In the genomic region with DNA sequence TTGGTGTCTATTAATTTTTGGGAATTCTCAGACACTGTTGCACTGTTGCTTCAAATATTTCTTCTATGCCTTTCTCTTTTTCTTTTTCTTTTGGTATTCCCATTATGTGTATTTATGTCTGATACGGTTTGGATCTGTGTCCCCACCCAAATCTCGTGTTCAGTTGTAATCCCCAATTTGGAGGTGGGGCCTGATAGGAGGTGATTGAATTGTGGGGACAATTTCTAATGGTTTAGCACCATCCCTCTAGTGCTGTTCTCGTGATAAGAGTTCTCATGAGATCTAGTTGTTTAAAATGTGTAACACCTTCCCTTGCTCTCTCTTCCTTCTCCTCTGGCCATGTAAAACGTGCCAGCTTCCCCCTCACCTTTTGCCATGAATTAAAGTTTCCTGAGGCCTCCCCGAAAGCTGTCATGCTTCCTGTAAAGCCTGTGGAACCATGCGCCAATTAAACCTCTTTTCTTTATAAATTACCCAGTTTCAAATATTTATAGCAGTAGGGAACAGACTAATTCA, we compare ENCODE assay signal across 32 cellular contexts.
"Had no signal": no experiment of that assay in that cellular context is flagged by ENCODE, and none has a peak within 500 bp of the region (broad histone marks: within the 10 kb centered on the region; RNA-seq: fewer than 3 reads in every experiment).

No MANE protein-coding gene starts in this region.

- H3K27me3 Mint-ChIP-seq: activated CD4-positive, alpha-beta memory T cell treated with anti-CD3 and anti-CD28 coated beads for 36 hours; activated CD4-positive, alpha-beta T cell treated with anti-CD3 and anti-CD28 coated beads for 36 hours; activated CD4-positive, alpha-beta T cell treated with anti-CD3 and anti-CD28 coated beads, Interleukin-2, amount 10 ng/mL, durations not matched to agents 24 days and 14 days; activated CD8-positive, alpha-beta memory T cell treated with anti-CD3 and anti-CD28 coated beads, Interleukin-2, amount 10 ng/mL, durations not matched to agents 7 days and 5 days; activated naive CD8-positive, alpha-beta T cell; activated T-cell treated with anti-CD3 and anti-CD28 coated beads, Interleukin-2, amount 50 U/mL, for 24 hours; activated T-helper 17 cell treated with anti-CD3 and anti-CD28 coated beads, Interleukin-2, amount 50 U/mL, for 72 hours; T-cell had no signal

- H3K4me3 ChIP-seq: colonic mucosa had no signal

- H3K4me1 Mint-ChIP-seq: activated CD4-positive, alpha-beta T cell treated with anti-CD3 and anti-CD28 coated beads, Interleukin-2, amount 10 ng/mL, durations not matched to agents 24 days and 14 days had no signal

- H3K9me3 ChIP-seq: colonic mucosa had no signal

- H3K36me3 ChIP-seq: brain microvascular endothelial cell, colonic mucosa, WERI-Rb-1 had no signal

- H3K27ac Mint-ChIP-seq: activated CD4-positive, alpha-beta memory T cell treated with anti-CD3 and anti-CD28 coated beads for 36 hours; activated CD4-positive, alpha-beta T cell treated with anti-CD3 and anti-CD28 coated beads for 36 hours; activated CD4-positive, alpha-beta T cell treated with anti-CD3 and anti-CD28 coated beads, Interleukin-2, amount 10 ng/mL, durations not matched to agents 24 days and 14 days; activated CD8-positive, alpha-beta memory T cell treated with anti-CD3 and anti-CD28 coated beads, Interleukin-2, amount 10 ng/mL, durations not matched to agents 7 days and 5 days; activated CD8-positive, alpha-beta T cell treated with anti-CD3 and anti-CD28 coated beads, Interleukin-2, amount 10 ng/mL, durations not matched to agents 7 days and 5 days; activated naive CD8-positive, alpha-beta T cell; activated T-cell treated with anti-CD3 and anti-CD28 coated beads, Interleukin-2, amount 50 U/mL, for 24 hours; activated T-helper 17 cell treated with anti-CD3 and anti-CD28 coated beads, Interleukin-2, amount 50 U/mL, for 72 hours; endodermal cell; T-cell; T-helper 1 cell treated with Interleukin-12 subunit alpha and Interleukin-12 subunit beta and Interleukin-4 antibody, amounts not matched to agents 30 μg/mL and 1 μg/mL, for 36 hours; T-helper 2 cell treated with Interferon-gamma antibody and Interleukin-4, amounts not matched to agents 5 μg/mL and 100 μg/mL, for 36 hours had no signal

- H3K4me3 Mint-ChIP-seq: activated CD4-positive, alpha-beta memory T cell treated with anti-CD3 and anti-CD28 coated beads for 36 hours; activated CD4-positive, alpha-beta T cell treated with anti-CD3 and anti-CD28 coated beads for 36 hours; activated CD4-positive, alpha-beta T cell treated with anti-CD3 and anti-CD28 coated beads, Interleukin-2, amount 10 ng/mL, durations not matched to agents 24 days and 14 days; activated CD8-positive, alpha-beta memory T cell treated with anti-CD3 and anti-CD28 coated beads, Interleukin-2, amount 10 ng/mL, durations not matched to agents 7 days and 5 days; activated CD8-positive, alpha-beta T cell treated with anti-CD3 and anti-CD28 coated beads, Interleukin-2, amount 10 ng/mL, durations not matched to agents 7 days and 5 days; activated naive CD8-positive, alpha-beta T cell; activated T-cell treated with anti-CD3 and anti-CD28 coated beads, Interleukin-2, amount 50 U/mL, for 24 hours; activated T-helper 17 cell treated with anti-CD3 and anti-CD28 coated beads, Interleukin-2, amount 50 U/mL, for 72 hours; endodermal cell; T-cell; T-helper 1 cell treated with Interleukin-12 subunit alpha and Interleukin-12 subunit beta and Interleukin-4 antibody, amounts not matched to agents 30 μg/mL and 1 μg/mL, for 36 hours; T-helper 2 cell treated with Interferon-gamma antibody and Interleukin-4, amounts not matched to agents 5 μg/mL and 100 μg/mL, for 36 hours had no signal

- H3K27ac ChIP-seq: brain microvascular endothelial cell, colonic mucosa, WERI-Rb-1 had no signal

- DNase-seq: activated CD4-positive, alpha-beta memory T cell treated with anti-CD3 and anti-CD28 coated beads for 36 hours; activated CD4-positive, alpha-beta T cell treated with anti-CD3 and anti-CD28 coated beads for 36 hours; activated CD4-positive, alpha-beta T cell treated with anti-CD3 and anti-CD28 coated beads, Interleukin-2, amount 10 ng/mL, durations not matched to agents 24 days and 14 days; activated CD4-positive, CD25-positive, alpha-beta regulatory T cell; activated CD4-positive, CD25-positive, alpha-beta regulatory T cell treated with anti-CD3 and anti-CD28 coated beads, Interleukin-2, amount 50 U/mL, for 72 hours; activated CD8-positive, alpha-beta memory T cell treated with anti-CD3 and anti-CD28 coated beads, Interleukin-2, amount 10 ng/mL, durations not matched to agents 7 days and 5 days; activated CD8-positive, alpha-beta memory T cell treated with anti-CD3 and anti-CD28 coated beads, Interleukin-2, amount 50 U/mL, for 4 hours; activated CD8-positive, alpha-beta T cell treated with anti-CD3 and anti-CD28 coated beads, Interleukin-2, amount 10 ng/mL, durations not matched to agents 7 days and 5 days; activated effector memory CD4-positive, alpha-beta T cell treated with Interleukin-2 at 50 U/mL for 16 hours; activated gamma-delta T cell treated with Interleukin-2 at 50 U/mL for 16 hours; activated naive CD4-positive, alpha-beta T cell treated with anti-CD3 and anti-CD28 coated beads, Interleukin-2, amount 50 U/mL, for 16 hours; activated naive CD4-positive, alpha-beta T cell treated with Interleukin-2 at 50 U/mL for 16 hours; activated T-cell treated with anti-CD3 and anti-CD28 coated beads, Interleukin-2, amount 50 U/mL, for 24 hours; amniotic stem cell; anterior cingulate cortex; brain microvascular endothelial cell; colonic mucosa; effector memory CD4-positive, alpha-beta T cell; endodermal cell; foreskin fibroblast; head of caudate nucleus; T-cell; T1000; WERI-Rb-1 had no signal

- H3K4me1 ChIP-seq: colonic mucosa had no signal

- ATAC-seq: activated CD4-positive, alpha-beta T cell treated with anti-CD3 and anti-CD28 coated beads for 36 hours; activated CD8-positive, alpha-beta memory T cell treated with anti-CD3 and anti-CD28 coated beads, Interleukin-2, amount 10 ng/mL, durations not matched to agents 7 days and 5 days; activated CD8-positive, alpha-beta T cell treated with anti-CD3 and anti-CD28 coated beads, Interleukin-2, amount 10 ng/mL, durations not matched to agents 7 days and 5 days; activated T-helper 17 cell treated with anti-CD3 and anti-CD28 coated beads, Interleukin-2, amount 50 U/mL, for 72 hours; esophagus mucosa; T-cell had no signal

- FAIRE-seq: astrocyte, bronchial epithelial cell, frontal cortex had no signal

- H3K27me3 ChIP-seq: brain microvascular endothelial cell, colonic mucosa had no signal
